ENCODE assay signal across 12 cellular contexts in genomic region chr16:74608381-74608780, GRCh38. TPM values are rescaled to one million over a fixed set of nuclear protein-coding genes. Genes with fewer than 3 reads are reported as not detected.
DNase-seq lines count a peak whose midpoint lies in the region; ATAC-seq and TF ChIP-seq lines count a peak whose summit lies in the region.
"Had no signal": no experiment of that assay in that cellular context is flagged by ENCODE, and none has a peak within 500 bp of the region (broad histone marks: within the 10 kb centered on the region; RNA-seq: fewer than 3 reads in every experiment).

No MANE protein-coding gene starts in this region.

- H4K8ac ChIP-seq in mesenchymal stem cell (ENCODE audit: low read length): peak overlapping the region; percentile 14

- H3K4me1 ChIP-seq in mammary epithelial cell (ENCODE audit: insufficient read depth, low read length) (peaks cover 15% of the 10 kb centered on the region), mesenchymal stem cell (ENCODE audit: control insufficient read depth, insufficient read depth, low read depth, low read length) (peaks cover 9% of the 10 kb centered on the region), upper lobe of right lung (peaks cover 22% of the 10 kb centered on the region)
- H3K4me1 ChIP-seq: BE2C had no signal

- peaks cover 35% of the 10 kb centered on the region for H3K79me2 ChIP-seq in mammary epithelial cell (ENCODE audit: insufficient read depth, low read length)

- no TSS peak for BruUV-seq in mammary epithelial cell (replicated peaks; lab: Mats Ljungman, UMichigan)
- no TSS peak for BruUV-seq in MCF 10A (replicated peaks; lab: Mats Ljungman, UMichigan)

- H2BK5ac ChIP-seq in mesenchymal stem cell (ENCODE audit: low read depth, low read length, poor library complexity, severe bottlenecking): no peak overlapping the region

- no peaks in the 10 kb centered on the region for H3K27me3 ChIP-seq in mammary epithelial cell (ENCODE audit: insufficient read depth, low read length)
- no peaks in the 10 kb centered on the region for H3K27me3 ChIP-seq in mesenchymal stem cell (ENCODE audit: control insufficient read depth in 1 of 2, insufficient read depth in 1 of 2, low read length in 2 of 2)
- H3K27me3 ChIP-seq in upper lobe of right lung: no peaks in the 10 kb centered on the region
- H3K27me3 ChIP-seq: BE2C had no signal

- peak overlapping the region; percentile 44 for H2BK15ac ChIP-seq in mesenchymal stem cell (ENCODE audit: low read depth, poor library complexity, severe bottlenecking)

- no peaks in the 10 kb centered on the region for H3K79me1 ChIP-seq in mesenchymal stem cell (replicated peaks; ENCODE audit: low read length, poor library complexity, severe bottlenecking)

- intact Hi-C loops in mammary epithelial cell (cut with micrococcal nuclease) (loop anchor here (5.0 kb wide), 2 partner anchors 101 to 161 kb away; no protein-coding TSS in a partner anchor), MCF 10A (cut with micrococcal nuclease) (no loop called here), upper lobe of right lung (cut with DNase I) (no loop called here)
- intact Hi-C loops in activated CD4-positive, alpha-beta memory T cell treated with anti-CD3 and anti-CD28 coated beads for 36 hours (cut with micrococcal nuclease): loop anchor here (5.0 to 10.0 kb wide), 4 partner anchors 54 to 244 kb away; no protein-coding TSS in a partner anchor

- H3K4me3 Mint-ChIP-seq in MCF 10A (ENCODE audit: unreplicated experiment): no peak overlapping the region
- peak overlapping the region; percentile 1 for H3K4me3 Mint-ChIP-seq in activated CD4-positive, alpha-beta memory T cell treated with anti-CD3 and anti-CD28 coated beads for 36 hours

- H2AK5ac ChIP-seq in mesenchymal stem cell (ENCODE audit: low read length, severe bottlenecking): no peak overlapping the region

- no peak overlapping the region for H3K14ac ChIP-seq in mesenchymal stem cell (ENCODE audit: low read length in 2 of 2)

- ATAC-seq in upper lobe of right lung (no peak), GM19467 (IDR thresholded peaks at IDR 0.05; ENCODE audit: unreplicated experiment) (no peak), HG03097 (IDR thresholded peaks at IDR 0.05; ENCODE audit: low FRiP score, unreplicated experiment) (no peak)
- ATAC-seq: activated CD4-positive, CD25-positive, alpha-beta regulatory T cell treated with anti-CD3 and anti-CD28 coated beads, Interleukin-2, amount 50 U/mL, for 24 hours had no signal

- H3K36me3 ChIP-seq in mammary epithelial cell (ENCODE audit: insufficient read depth, low read length) (no peaks in the 10 kb centered on the region), mesenchymal stem cell (ENCODE audit: control insufficient read depth in 1 of 2, insufficient read depth in 2 of 2, low read depth in 1 of 2, low read length in 2 of 2) (no peaks in the 10 kb centered on the region), upper lobe of right lung (no peaks in the 10 kb centered on the region)
- H3K36me3 ChIP-seq: BE2C had no signal

- no peak overlapping the region for H4K91ac ChIP-seq in mesenchymal stem cell (ENCODE audit: low read length)

- CTCF ChIA-PET in mammary epithelial cell (lab: Charles Lee; ENCODE audit: low non-redundant PET): no interaction called here
- CTCF ChIA-PET in MCF 10A (lab: Yijun Ruan, JAX): interaction anchor here (0.6 to 0.7 kb wide), 3 partner anchors 16 to 670 kb away, joined by 3 to 6 read pairs (median 3); no protein-coding TSS in a partner anchor
- CTCF ChIA-PET in activated CD4-positive, alpha-beta memory T cell treated with anti-CD3 and anti-CD28 coated beads for 36 hours (lab: Charles Lee): interaction anchor here (1.9 kb wide), 1 partner anchor 14 kb away, joined by 8 read pairs; no protein-coding TSS in a partner anchor

- in situ Hi-C loops in mammary epithelial cell (cut with MboI; ENCODE audit: low sequenced_read_pairs in 2 of 2): loop anchor here in 1 of 2 donors (25.0 kb wide), 1 partner anchor 121 kb away; no protein-coding TSS in a partner anchor

- H2BK120ac ChIP-seq in mesenchymal stem cell (ENCODE audit: low read depth, low read length): no peak overlapping the region

- H3K9ac ChIP-seq in mammary epithelial cell (ENCODE audit: insufficient read depth, low read length): no peak overlapping the region
- no peak overlapping the region for H3K9ac ChIP-seq in mesenchymal stem cell (ENCODE audit: low read length)

- POLR2A ChIA-PET in MCF 10A (lab: Yijun Ruan, JAX): interaction anchor here (0.6 to 2.4 kb wide), 7 partner anchors 14 to 1651 kb away, joined by 4 to 13 read pairs (median 6); partner anchors contain the start of gene PSMD7
- POLR2A ChIA-PET in activated CD4-positive, alpha-beta memory T cell treated with anti-CD3 and anti-CD28 coated beads for 36 hours (lab: Charles Lee): no interaction called here

- H3K9me3 Mint-ChIP-seq in MCF 10A (ENCODE audit: unreplicated experiment): no peaks in the 10 kb centered on the region
- H3K9me3 Mint-ChIP-seq in activated CD4-positive, alpha-beta memory T cell treated with anti-CD3 and anti-CD28 coated beads for 36 hours: no peaks in the 10 kb centered on the region

- 92% methylated on average over 2 of the region's 6 CpGs for WGBS in mammary epithelial cell (ENCODE audit: low coverage, missing lambda C conversion rate)
- 95% methylated on average over 6 of the region's 6 CpGs for WGBS in mesenchymal stem cell

- H3K27ac Mint-ChIP-seq in MCF 10A (ENCODE audit: low read depth, unreplicated experiment): no peak overlapping the region
- H3K27ac Mint-ChIP-seq in activated CD4-positive, alpha-beta memory T cell treated with anti-CD3 and anti-CD28 coated beads for 36 hours: no peak overlapping the region

- peak overlapping the region; percentile 87 for H2AFZ ChIP-seq in mammary epithelial cell (ENCODE audit: low read depth, low read length)
- H2AFZ ChIP-seq in mesenchymal stem cell (ENCODE audit: low read depth, low read length): peak overlapping the region; percentile 1

- no peaks in the 10 kb centered on the region for H4K20me1 ChIP-seq in mammary epithelial cell (ENCODE audit: insufficient read depth, low read length)

- dilution Hi-C loops in mammary epithelial cell (cut with HindIII; ENCODE audit: low sequenced_read_pairs): no loop called here

- DNase-seq in mammary epithelial cell: no peak
- no peak for DNase-seq in MCF 10A (ENCODE audit: unreplicated experiment)
- DNase-seq in activated CD4-positive, alpha-beta memory T cell treated with anti-CD3 and anti-CD28 coated beads for 36 hours: no peak
- no peak for DNase-seq in mesenchymal stem cell
- DNase-seq in upper lobe of right lung: peak; percentile 5
- DNase-seq in NAMALWA (ENCODE audit: low spot score): no peak
- DNase-seq: BE2C; NCI-H1417 treated with DMSO at 0.1 percent for 48 hours; stimulated activated CD4-positive, alpha-beta T cell treated with anti-CD3 and anti-CD28 coated beads, Interleukin-4, amount 100 ng/mL, for 1 hour had no signal

- H3K27me3 Mint-ChIP-seq in MCF 10A (ENCODE audit: insufficient read depth, unreplicated experiment): no peaks in the 10 kb centered on the region
- H3K27me3 Mint-ChIP-seq in activated CD4-positive, alpha-beta memory T cell treated with anti-CD3 and anti-CD28 coated beads for 36 hours: no peaks in the 10 kb centered on the region

- H3K36me3 Mint-ChIP-seq in MCF 10A (ENCODE audit: insufficient read depth, unreplicated experiment): no peaks in the 10 kb centered on the region
- H3K36me3 Mint-ChIP-seq in activated CD4-positive, alpha-beta memory T cell treated with anti-CD3 and anti-CD28 coated beads for 36 hours: peaks cover 2% of the 10 kb centered on the region

- no peak overlapping the region for H3K18ac ChIP-seq in mesenchymal stem cell (ENCODE audit: low read depth in 1 of 2, low read length in 2 of 2)

- H2BK12ac ChIP-seq in mesenchymal stem cell (ENCODE audit: low read length in 2 of 2): no peak overlapping the region

- H3K9me3 ChIP-seq in mammary epithelial cell (replicated peaks; ENCODE audit: insufficient read depth, low read length) (no peaks in the 10 kb centered on the region), mesenchymal stem cell (ENCODE audit: control insufficient read depth, low read length) (no peaks in the 10 kb centered on the region), upper lobe of right lung (no peaks in the 10 kb centered on the region)
- H3K9me3 ChIP-seq: BE2C had no signal

- H3K4me1 Mint-ChIP-seq in MCF 10A (ENCODE audit: insufficient read depth, unreplicated experiment): peaks cover 18% of the 10 kb centered on the region
- peaks cover 43% of the 10 kb centered on the region for H3K4me1 Mint-ChIP-seq in activated CD4-positive, alpha-beta memory T cell treated with anti-CD3 and anti-CD28 coated beads for 36 hours (ENCODE audit: low read depth)

- no peak overlapping the region for H3K4me3 ChIP-seq in mammary epithelial cell (replicated peaks in 1 of 3; ENCODE audit: insufficient read depth in 1 of 3, low read depth in 2 of 3, low read length in 3 of 3)
- H3K4me3 ChIP-seq in mesenchymal stem cell (ENCODE audit: insufficient read depth in 1 of 2, low read depth in 1 of 2, low read length in 2 of 2): no peak overlapping the region
- H3K4me3 ChIP-seq in upper lobe of right lung: no peak overlapping the region

- H3K4ac ChIP-seq in mesenchymal stem cell (ENCODE audit: low read depth in 1 of 2, low read length in 2 of 2): peak overlapping the region in 1 of 2 experiments; percentile 24

- H3K27ac ChIP-seq in mammary epithelial cell (ENCODE audit: insufficient read depth, low read depth, low read length) (no peak overlapping the region), mesenchymal stem cell (ENCODE audit: low read length, poor library complexity, severe bottlenecking) (no peak overlapping the region), upper lobe of right lung (no peak overlapping the region)

- H3K4me2 ChIP-seq in mammary epithelial cell (ENCODE audit: insufficient read depth, low read depth, low read length): no peak overlapping the region
- H3K4me2 ChIP-seq in mesenchymal stem cell (ENCODE audit: low read length, poor library complexity, severe bottlenecking): no peak overlapping the region

- TF ChIP-seq CTCF in mammary epithelial cell (conservative IDR thresholded peaks at IDR 0.05 in 1 of 2, IDR thresholded peaks at IDR 0.05 in 1 of 2; ENCODE audit: extremely low read depth in 1 of 2, insufficient read depth in 1 of 2, low read depth in 1 of 2, low read length in 2 of 2) (no peak), MCF 10A (IDR thresholded peaks at IDR 0.05; ENCODE audit: unreplicated experiment) (no peak), upper lobe of right lung (IDR thresholded peaks at IDR 0.05) (no peak)

- no peak overlapping the region for H3K23ac ChIP-seq in mesenchymal stem cell (ENCODE audit: low read length in 2 of 2)

RNA-seq across cellular contexts. Expression of gene GLG1, which starts 1.5 kb away (rescaled TPM):
- total RNA-seq in mammary epithelial cell (100 to 1,000 TPM; 108 to 150 TPM), MCF 10A (2022) (99.1 and 132 TPM in 2 replicates), upper lobe of right lung (112 TPM)
- polyA plus RNA-seq in mammary epithelial cell: 84.6 TPM
- polyA minus RNA-seq in mammary epithelial cell: 169 TPM
- total RNA-seq in activated CD4-positive, alpha-beta memory T cell treated with anti-CD3 and anti-CD28 coated beads for 36 hours: 10 to 100 TPM; 58.1 to 63.8 TPM
- 117 TPM for polyA plus RNA-seq in mesenchymal stem cell (2013, experiment 1 of 2)
- 111 TPM for polyA plus RNA-seq in mesenchymal stem cell (2013, experiment 2 of 2)

RNA-seq across cellular contexts. Expression of gene RFWD3, which starts 58.3 kb away (rescaled TPM):
- 10 to 100 TPM; 33.2 to 59.3 TPM for total RNA-seq in mammary epithelial cell
- polyA plus RNA-seq in mammary epithelial cell: 39.5 TPM
- 234 TPM for polyA minus RNA-seq in mammary epithelial cell
- total RNA-seq in MCF 10A (2022): 31.2 and 33.7 TPM in 2 replicates
- 100 to 1,000 TPM in 1 of 2 experiments, 10 to 100 TPM in 1; 95.3 to 109 TPM for total RNA-seq in activated CD4-positive, alpha-beta memory T cell treated with anti-CD3 and anti-CD28 coated beads for 36 hours
- polyA plus RNA-seq in mesenchymal stem cell (2013, experiment 1 of 2): 10.5 TPM
- 9.6 TPM for polyA plus RNA-seq in mesenchymal stem cell (2013, experiment 2 of 2)
- total RNA-seq in upper lobe of right lung: 16.7 TPM

Comparison
In these comparisons a context has a peak if more than half of its experiments do, and no peak if none do; other contexts are left out.
1. intact Hi-C loops: an anchor here in mammary epithelial cell (5.0 kb wide) and activated CD4-positive, alpha-beta memory T cell treated with anti-CD3 and anti-CD28 coated beads for 36 hours (5.0 to 10.0 kb wide); none called in MCF 10A and upper lobe of right lung.